ENCODE assay signal across 2 cellular contexts in genomic region chr18:9007700-9008099, GRCh38.
TF ChIP-seq lines count a peak whose summit lies in the region.
"Not testable (repeated sequence)": the region's sequence is repeated elsewhere in the genome, so short reads cannot be mapped to it uniquely, and the experiment has no call there.

No MANE protein-coding gene starts in this region.

TF ChIP-seq in HEK293, 187 proteins besides CTCF, POLR2A, EP300 and RAD21:
- TF ChIP-seq ZNF280D (tag by site-specific recombination; IDR thresholded peaks at IDR 0.05) (peak; percentile 63; the same call in 1 of the 2 replicates), ZNF146 (tag by site-specific recombination; IDR thresholded peaks at IDR 0.05) (peak; percentile 62)

TF ChIP-seq in K562, 482 proteins besides CTCF, POLR2A, EP300 and RAD21:
- TF ChIP-seq TCF15 (CRISPR knock-in tag; IDR thresholded peaks at IDR 0.05) (0 out of 2 replicates have a peak, but pooled peaks have one; percentile 11), ID3 (tag; IDR thresholded peaks at IDR 0.05) (peak; percentile 54; the same call in 1 of the 2 replicates), NR4A1 (tag; IDR thresholded peaks at IDR 0.05) (peak; percentile 17; the same call in 1 of the 2 replicates), SMARCA5 (IDR thresholded peaks at IDR 0.05) (peak; percentile 71; the same call in 1 of the 2 replicates), HDAC2 (IDR thresholded peaks at IDR 0.05) (peak; percentile 44; the same call in 1 of the 2 replicates), ZNF507 (tag; conservative IDR thresholded peaks at IDR 0.05) (0 out of 2 replicates have a peak, but pooled peaks have one; percentile 2), ZNF146 (CRISPR knock-in tag; IDR thresholded peaks at IDR 0.05; ENCODE audit: unreplicated experiment) (peak; percentile 90), BCOR (IDR thresholded peaks at IDR 0.05) (peak; percentile 95), NR2C1 (tag; IDR thresholded peaks at IDR 0.05) (0 out of 2 replicates have a peak, but pooled peaks have one; percentile 36), PTRF (tag; IDR thresholded peaks at IDR 0.05) (peak; percentile 49; the same call in 1 of the 2 replicates)
- not testable (repeated sequence) for TF ChIP-seq ID3 (CRISPR knock-in tag; IDR thresholded peaks at IDR 0.05); NR4A1 (CRISPR knock-in tag; IDR thresholded peaks at IDR 0.05); NR2C1 (IDR thresholded peaks at IDR 0.05)
